ENCODE assay signal across 21 cellular contexts in the genomic region with DNA sequence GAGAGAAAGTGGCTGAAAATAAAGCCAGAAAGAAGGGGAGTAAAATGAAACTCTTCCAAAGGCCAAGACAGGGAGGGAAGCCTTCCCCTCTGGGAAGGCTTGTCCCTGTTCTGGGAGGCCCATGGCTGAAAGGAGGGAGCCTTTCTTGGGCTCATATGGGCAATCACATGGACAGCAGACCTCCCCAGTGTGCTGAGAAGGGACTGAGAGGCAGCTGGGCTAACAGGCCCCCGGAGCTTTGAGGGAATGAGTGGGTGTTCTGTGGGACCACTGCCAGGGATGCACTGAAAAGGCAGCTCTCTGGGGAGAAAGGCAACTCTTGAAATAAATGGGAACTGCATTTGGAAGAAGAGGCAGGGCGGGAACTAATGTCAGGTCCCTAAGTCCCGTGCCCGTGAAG. TPM values are rescaled to one million over a fixed set of nuclear protein-coding genes. Genes with fewer than 3 reads are reported as not detected.
"Had no signal": no experiment of that assay in that cellular context is flagged by ENCODE, and none has a peak within 500 bp of the region (broad histone marks: within the 10 kb centered on the region; RNA-seq: fewer than 3 reads in every experiment).

No MANE protein-coding gene starts in this region.

- H3K27ac ChIP-seq: esophagus muscularis mucosa, ovary, right lobe of liver, tibial artery had no signal

- ATAC-seq: activated CD8-positive, alpha-beta memory T cell treated with anti-CD3 and anti-CD28 coated beads, Interleukin-2, amount 10 ng/mL, durations not matched to agents 7 days and 5 days; right lobe of liver had no signal

- H3K4me3 ChIP-seq: esophagus muscularis mucosa, ovary, right lobe of liver, tibial artery had no signal

- H3K4me1 Mint-ChIP-seq: activated B cell treated with CpG ODN at 0.5 μM for 24 hours; activated CD4-positive, alpha-beta memory T cell treated with anti-CD3 and anti-CD28 coated beads, Interleukin-2, amount 10 ng/mL, durations not matched to agents 7 days and 5 days; activated CD8-positive, alpha-beta memory T cell treated with anti-CD3 and anti-CD28 coated beads, Interleukin-2, amount 10 ng/mL, durations not matched to agents 7 days and 5 days; activated naive CD8-positive, alpha-beta T cell treated with anti-CD3 and anti-CD28 coated beads for 36 hours had no signal

- H3K36me3 Mint-ChIP-seq: activated CD8-positive, alpha-beta memory T cell treated with anti-CD3 and anti-CD28 coated beads, Interleukin-2, amount 10 ng/mL, durations not matched to agents 7 days and 5 days had no signal

- H3K4me3 Mint-ChIP-seq: activated B cell treated with CpG ODN at 0.5 μM for 24 hours; activated CD4-positive, alpha-beta memory T cell treated with anti-CD3 and anti-CD28 coated beads, Interleukin-2, amount 10 ng/mL, durations not matched to agents 7 days and 5 days; activated CD8-positive, alpha-beta memory T cell treated with anti-CD3 and anti-CD28 coated beads, Interleukin-2, amount 10 ng/mL, durations not matched to agents 7 days and 5 days; activated naive CD8-positive, alpha-beta T cell treated with anti-CD3 and anti-CD28 coated beads for 36 hours had no signal

- H3K9me3 ChIP-seq: ovary, right lobe of liver, tibial artery had no signal

- DNase-seq: activated B cell treated with CpG ODN at 0.5 μM for 24 hours; activated CD4-positive, alpha-beta memory T cell treated with anti-CD3 and anti-CD28 coated beads, Interleukin-2, amount 10 ng/mL, durations not matched to agents 7 days and 5 days; activated CD4-positive, alpha-beta T cell treated with anti-CD3 and anti-CD28 coated beads for 48 hours; activated CD8-positive, alpha-beta memory T cell treated with anti-CD3 and anti-CD28 coated beads, Interleukin-2, amount 10 ng/mL, durations not matched to agents 7 days and 5 days; activated naive CD4-positive, alpha-beta T cell; activated naive CD8-positive, alpha-beta T cell treated with anti-CD3 and anti-CD28 coated beads for 36 hours; amniotic stem cell; dermis blood vessel endothelial cell; effector memory CD4-positive, alpha-beta T cell; hippocampal formation; islet precursor cell; midbrain; ovary; right lobe of liver; stimulated activated naive CD4-positive, alpha-beta T cell; tibial artery had no signal

- H3K27me3 ChIP-seq: ovary, right lobe of liver had no signal

- H3K4me1 ChIP-seq: right lobe of liver, tibial artery had no signal

- H3K27ac Mint-ChIP-seq: activated B cell treated with CpG ODN at 0.5 μM for 24 hours; activated CD4-positive, alpha-beta memory T cell treated with anti-CD3 and anti-CD28 coated beads, Interleukin-2, amount 10 ng/mL, durations not matched to agents 7 days and 5 days; activated CD8-positive, alpha-beta memory T cell treated with anti-CD3 and anti-CD28 coated beads, Interleukin-2, amount 10 ng/mL, durations not matched to agents 7 days and 5 days; activated naive CD8-positive, alpha-beta T cell treated with anti-CD3 and anti-CD28 coated beads for 36 hours had no signal

- H3K36me3 ChIP-seq: esophagus muscularis mucosa, ovary, right lobe of liver, tibial artery had no signal

- H3K27me3 Mint-ChIP-seq: activated B cell treated with CpG ODN at 0.5 μM for 24 hours; activated naive CD8-positive, alpha-beta T cell treated with anti-CD3 and anti-CD28 coated beads for 36 hours had no signal

RNA-seq across cellular contexts. Expression of a gene that starts 39.1 kb away (rescaled TPM):
- total RNA-seq: activated B cell treated with CpG ODN at 0.5 μM for 24 hours; activated CD4-positive, alpha-beta memory T cell treated with anti-CD3 and anti-CD28 coated beads, Interleukin-2, amount 10 ng/mL, durations not matched to agents 7 days and 5 days; activated CD8-positive, alpha-beta memory T cell treated with anti-CD3 and anti-CD28 coated beads, Interleukin-2, amount 10 ng/mL, durations not matched to agents 7 days and 5 days; activated naive CD8-positive, alpha-beta T cell treated with anti-CD3 and anti-CD28 coated beads for 36 hours; dermis blood vessel endothelial cell; endothelial cell of umbilical vein; fibroblast of villous mesenchyme; glomerular endothelial cell; lung microvascular endothelial cell had no signal
- polyA plus RNA-seq: endothelial cell of umbilical vein had no signal
